In the genomic region with DNA sequence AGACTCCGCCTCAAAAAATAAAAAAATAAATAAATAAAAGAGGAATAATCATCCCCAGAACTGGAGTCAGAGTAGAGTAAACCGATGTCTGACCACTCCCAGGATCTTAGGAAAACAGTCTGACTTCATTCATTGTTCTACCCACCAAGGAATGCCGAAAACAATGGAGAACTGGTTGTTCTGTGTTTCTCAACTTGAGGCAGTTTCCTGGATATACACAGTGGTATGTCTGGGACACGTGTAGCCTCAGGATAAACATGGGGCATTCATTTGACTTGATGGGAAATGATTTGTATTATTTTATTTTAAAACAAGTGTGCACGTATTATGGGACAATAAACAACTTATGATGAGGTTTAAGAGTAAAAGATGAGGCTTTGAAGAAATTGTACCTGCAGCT, we compare ENCODE assay signal across 24 cellular contexts.
"Had no signal": no experiment of that assay in that cellular context is flagged by ENCODE, and none has a peak within 500 bp of the region (broad histone marks: within the 10 kb centered on the region; RNA-seq: fewer than 3 reads in every experiment).

No MANE protein-coding gene starts in this region.

- H3K9ac ChIP-seq: SK-N-SH had no signal

- H3K27ac ChIP-seq: cardiac muscle cell, SJCRH30 had no signal

- DNase-seq: activated CD4-positive, alpha-beta T cell treated with anti-CD3 and anti-CD28 coated beads for 4 hours; activated CD8-positive, alpha-beta memory T cell treated with anti-CD3 and anti-CD28 coated beads, Interleukin-2, amount 50 U/mL, for 4 hours; activated CD8-positive, alpha-beta T cell treated with anti-CD3 and anti-CD28 coated beads for 36 hours; activated naive CD4-positive, alpha-beta T cell treated with anti-CD3 and anti-CD28 coated beads, Interleukin-2, amount 50 U/mL, for 16 hours; activated naive CD8-positive, alpha-beta T cell treated with anti-CD3 and anti-CD28 coated beads, Interleukin-2, amount 10 ng/mL, durations not matched to agents 7 days and 5 days; aorta; Karpas-422; NCI-H1048; NCI-H146; NCI-H187 treated with DMSO at 0.1 percent for 48 hours; NCI-H2081 treated with DMSO at 0.1 percent for 48 hours; NCI-H446 treated with DMSO at 0.1 percent for 48 hours; NCI-H526; NK-92 treated with Interleukin-12 subunit alpha and Interleukin-12 subunit beta, amount 100 ng/mL, for 24 hours; OCI-M1; Right ventricle myocardium superior; RPMI8226; SJCRH30; SK-N-SH; T-helper 1 cell had no signal

- H3K27me3 ChIP-seq: cardiac muscle cell, SJCRH30 had no signal

- FAIRE-seq: K562 had no signal

- H3K4me2 ChIP-seq: SK-N-SH had no signal

- H3K36me3 ChIP-seq: cardiac muscle cell, SJCRH30 had no signal

- ATAC-seq: activated CD4-positive, CD25-positive, alpha-beta regulatory T cell treated with anti-CD3 and anti-CD28 coated beads, Interleukin-2, amount 50 U/mL, for 24 hours; activated CD8-positive, alpha-beta T cell treated with anti-CD3 and anti-CD28 coated beads for 36 hours; K562; Panc1 had no signal

- H3K4me3 ChIP-seq: cardiac muscle cell, K562, SJCRH30 had no signal

- H3K9me3 ChIP-seq: SJCRH30, SK-N-SH had no signal

- H3K4me1 ChIP-seq: SJCRH30 had no signal
